ENCODE assay signal across 1 cellular context in the genomic region with DNA sequence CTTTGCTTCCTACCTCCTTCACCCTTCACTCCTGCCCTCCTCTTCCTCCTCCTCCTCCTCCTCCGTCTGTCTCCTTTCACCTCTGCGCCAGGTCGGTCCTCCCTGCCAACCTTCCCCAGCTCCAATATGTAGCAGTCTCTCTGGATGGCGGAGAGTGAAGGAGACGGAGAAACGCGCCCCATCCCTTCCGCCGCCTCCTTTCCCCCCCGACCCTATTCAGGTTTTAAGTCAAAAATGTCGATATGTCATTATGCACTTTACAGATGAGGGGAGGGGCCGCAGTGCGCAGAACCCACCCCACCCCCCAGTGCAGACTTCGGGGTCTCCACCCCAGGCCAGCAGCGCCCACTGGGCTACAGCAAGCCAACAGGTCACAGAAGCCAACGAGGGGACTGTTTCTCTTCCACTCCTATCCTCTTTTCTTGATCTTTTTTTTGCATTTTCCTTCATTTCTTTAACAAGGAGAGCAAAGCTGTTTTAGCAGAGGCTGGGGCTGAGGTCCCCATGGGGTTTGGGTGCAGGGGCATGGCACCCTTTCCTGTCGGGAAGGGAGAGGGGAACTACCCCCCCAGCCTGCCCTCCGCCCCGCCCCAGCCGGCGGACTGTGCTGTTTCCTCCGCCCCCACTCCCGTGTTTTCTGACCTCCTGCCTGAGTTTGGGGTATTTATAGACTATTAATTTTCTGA.
TF ChIP-seq lines count a peak whose summit lies in the region.

No MANE protein-coding gene starts in this region.

TF ChIP-seq in WTC11, 78 proteins besides CTCF, POLR2A, EP300 and RAD21:
- TF ChIP-seq TEAD1 (CRISPR knock-in tag; IDR thresholded peaks at IDR 0.05) (no peak), JUN (CRISPR knock-in tag; IDR thresholded peaks at IDR 0.05) (no peak), ZNF138 (CRISPR knock-in tag; conservative IDR thresholded peaks at IDR 0.05) (no peak), HMGA2 (CRISPR knock-in tag; IDR thresholded peaks at IDR 0.05) (no peak), FOXJ3 (CRISPR knock-in tag; IDR thresholded peaks at IDR 0.05; ENCODE audit: borderline replicate concordance) (no peak), ZNF263 (CRISPR knock-in tag; IDR thresholded peaks at IDR 0.05; ENCODE audit: low read depth) (no peak), TEAD4 (CRISPR knock-in tag; IDR thresholded peaks at IDR 0.05) (no peak), NFATC4 (CRISPR knock-in tag; IDR thresholded peaks at IDR 0.05) (no peak), ZNF532 (CRISPR knock-in tag; IDR thresholded peaks at IDR 0.05; ENCODE audit: borderline replicate concordance) (no peak), IRF1 (CRISPR knock-in tag; IDR thresholded peaks at IDR 0.05) (no peak), FOXP1 (CRISPR knock-in tag; IDR thresholded peaks at IDR 0.05; ENCODE audit: borderline replicate concordance) (no peak), FOXP4 (CRISPR knock-in tag; IDR thresholded peaks at IDR 0.05) (no peak), ZNF317 (CRISPR knock-in tag; IDR thresholded peaks at IDR 0.05; ENCODE audit: borderline replicate concordance, low read depth) (no peak)
- TF ChIP-seq, protein P1, sequence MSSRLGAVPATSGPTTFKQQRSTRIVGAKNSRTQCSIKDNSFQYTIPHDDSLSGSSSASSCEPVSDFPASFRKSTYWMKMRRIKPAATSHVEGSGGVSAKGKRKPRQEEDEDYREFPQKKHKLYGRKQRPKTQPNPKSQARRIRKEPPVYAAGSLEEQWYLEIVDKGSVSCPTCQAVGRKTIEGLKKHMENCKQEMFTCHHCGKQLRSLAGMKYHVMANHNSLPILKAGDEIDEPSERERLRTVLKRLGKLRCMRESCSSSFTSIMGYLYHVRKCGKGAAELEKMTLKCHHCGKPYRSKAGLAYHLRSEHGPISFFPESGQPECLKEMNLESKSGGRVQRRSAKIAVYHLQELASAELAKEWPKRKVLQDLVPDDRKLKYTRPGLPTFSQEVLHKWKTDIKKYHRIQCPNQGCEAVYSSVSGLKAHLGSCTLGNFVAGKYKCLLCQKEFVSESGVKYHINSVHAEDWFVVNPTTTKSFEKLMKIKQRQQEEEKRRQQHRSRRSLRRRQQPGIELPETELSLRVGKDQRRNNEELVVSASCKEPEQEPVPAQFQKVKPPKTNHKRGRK (CRISPR knock-in tag; IDR thresholded peaks at IDR 0.05; ENCODE audit: borderline replicate concordance), result no peak
- TF ChIP-seq, protein P2, sequence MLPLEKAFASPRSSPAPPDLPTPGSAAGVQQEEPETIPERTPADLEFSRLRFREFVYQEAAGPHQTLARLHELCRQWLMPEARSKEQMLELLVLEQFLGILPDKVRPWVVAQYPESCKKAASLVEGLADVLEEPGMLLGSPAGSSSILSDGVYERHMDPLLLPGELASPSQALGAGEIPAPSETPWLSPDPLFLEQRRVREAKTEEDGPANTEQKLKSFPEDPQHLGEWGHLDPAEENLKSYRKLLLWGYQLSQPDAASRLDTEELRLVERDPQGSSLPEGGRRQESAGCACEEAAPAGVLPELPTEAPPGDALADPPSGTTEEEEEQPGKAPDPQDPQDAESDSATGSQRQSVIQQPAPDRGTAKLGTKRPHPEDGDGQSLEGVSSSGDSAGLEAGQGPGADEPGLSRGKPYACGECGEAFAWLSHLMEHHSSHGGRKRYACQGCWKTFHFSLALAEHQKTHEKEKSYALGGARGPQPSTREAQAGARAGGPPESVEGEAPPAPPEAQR (CRISPR knock-in tag; IDR thresholded peaks at IDR 0.05), result no peak
- TF ChIP-seq, protein P3, sequence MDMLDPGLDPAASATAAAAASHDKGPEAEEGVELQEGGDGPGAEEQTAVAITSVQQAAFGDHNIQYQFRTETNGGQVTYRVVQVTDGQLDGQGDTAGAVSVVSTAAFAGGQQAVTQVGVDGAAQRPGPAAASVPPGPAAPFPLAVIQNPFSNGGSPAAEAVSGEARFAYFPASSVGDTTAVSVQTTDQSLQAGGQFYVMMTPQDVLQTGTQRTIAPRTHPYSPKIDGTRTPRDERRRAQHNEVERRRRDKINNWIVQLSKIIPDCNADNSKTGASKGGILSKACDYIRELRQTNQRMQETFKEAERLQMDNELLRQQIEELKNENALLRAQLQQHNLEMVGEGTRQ (CRISPR knock-in tag; IDR thresholded peaks at IDR 0.05), result no peak
- TF ChIP-seq, protein P4, sequence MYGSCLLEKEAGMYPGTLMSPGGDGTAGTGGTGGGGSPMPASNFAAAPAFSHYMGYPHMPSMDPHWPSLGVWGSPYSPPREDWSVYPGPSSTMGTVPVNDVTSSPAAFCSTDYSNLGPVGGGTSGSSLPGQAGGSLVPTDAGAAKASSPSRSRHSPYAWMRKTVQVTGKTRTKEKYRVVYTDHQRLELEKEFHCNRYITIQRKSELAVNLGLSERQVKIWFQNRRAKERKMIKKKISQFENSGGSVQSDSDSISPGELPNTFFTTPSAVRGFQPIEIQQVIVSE (CRISPR knock-in tag; IDR thresholded peaks at IDR 0.05; ENCODE audit: borderline replicate concordance), result no peak
- TF ChIP-seq, protein P5, sequence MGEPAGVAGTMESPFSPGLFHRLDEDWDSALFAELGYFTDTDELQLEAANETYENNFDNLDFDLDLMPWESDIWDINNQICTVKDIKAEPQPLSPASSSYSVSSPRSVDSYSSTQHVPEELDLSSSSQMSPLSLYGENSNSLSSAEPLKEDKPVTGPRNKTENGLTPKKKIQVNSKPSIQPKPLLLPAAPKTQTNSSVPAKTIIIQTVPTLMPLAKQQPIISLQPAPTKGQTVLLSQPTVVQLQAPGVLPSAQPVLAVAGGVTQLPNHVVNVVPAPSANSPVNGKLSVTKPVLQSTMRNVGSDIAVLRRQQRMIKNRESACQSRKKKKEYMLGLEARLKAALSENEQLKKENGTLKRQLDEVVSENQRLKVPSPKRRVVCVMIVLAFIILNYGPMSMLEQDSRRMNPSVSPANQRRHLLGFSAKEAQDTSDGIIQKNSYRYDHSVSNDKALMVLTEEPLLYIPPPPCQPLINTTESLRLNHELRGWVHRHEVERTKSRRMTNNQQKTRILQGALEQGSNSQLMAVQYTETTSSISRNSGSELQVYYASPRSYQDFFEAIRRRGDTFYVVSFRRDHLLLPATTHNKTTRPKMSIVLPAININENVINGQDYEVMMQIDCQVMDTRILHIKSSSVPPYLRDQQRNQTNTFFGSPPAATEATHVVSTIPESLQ (CRISPR knock-in tag; IDR thresholded peaks at IDR 0.05), result no peak
